8 cellular contexts compared by ENCODE assay signal in the genomic region with DNA sequence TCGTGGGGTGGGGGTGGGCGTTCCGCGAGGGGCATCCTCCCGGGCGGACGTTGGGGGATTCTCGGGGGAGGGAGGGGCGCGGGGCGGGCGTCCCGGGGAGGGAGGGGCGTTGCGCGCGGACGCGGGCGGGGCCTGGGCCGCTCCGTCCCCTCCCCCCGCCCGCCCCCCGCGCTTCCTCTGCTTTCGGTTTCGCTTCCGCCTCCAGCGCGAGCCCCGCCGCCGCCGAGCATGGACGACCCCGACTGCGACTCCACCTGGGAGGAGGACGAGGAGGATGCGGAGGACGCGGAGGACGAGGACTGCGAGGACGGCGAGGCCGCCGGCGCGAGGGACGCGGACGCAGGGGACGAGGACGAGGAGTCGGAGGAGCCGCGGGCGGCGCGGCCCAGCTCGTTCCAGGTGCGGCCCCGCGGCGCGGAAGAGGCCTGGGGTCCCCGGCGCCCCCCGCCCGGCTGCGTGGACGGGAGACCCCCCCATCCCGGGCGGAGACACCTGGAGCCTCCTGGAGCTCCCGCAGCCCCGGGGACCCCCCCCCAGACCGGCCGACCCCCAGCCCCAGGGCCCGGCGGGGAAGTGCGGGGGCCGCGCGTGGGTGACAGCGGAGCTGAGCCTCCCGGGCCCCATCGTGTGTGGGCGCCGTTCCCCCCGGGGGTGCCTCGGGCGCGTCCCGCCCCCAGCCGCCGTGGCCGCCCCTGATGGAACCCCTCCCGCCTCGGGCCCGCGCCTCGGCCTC. TPM values are rescaled to one million over a fixed set of nuclear protein-coding genes. Genes with fewer than 3 reads are reported as not detected.
DNase-seq lines count a peak whose midpoint lies in the region; ATAC-seq lines count a peak whose summit lies in the region.

A gene with protein sequence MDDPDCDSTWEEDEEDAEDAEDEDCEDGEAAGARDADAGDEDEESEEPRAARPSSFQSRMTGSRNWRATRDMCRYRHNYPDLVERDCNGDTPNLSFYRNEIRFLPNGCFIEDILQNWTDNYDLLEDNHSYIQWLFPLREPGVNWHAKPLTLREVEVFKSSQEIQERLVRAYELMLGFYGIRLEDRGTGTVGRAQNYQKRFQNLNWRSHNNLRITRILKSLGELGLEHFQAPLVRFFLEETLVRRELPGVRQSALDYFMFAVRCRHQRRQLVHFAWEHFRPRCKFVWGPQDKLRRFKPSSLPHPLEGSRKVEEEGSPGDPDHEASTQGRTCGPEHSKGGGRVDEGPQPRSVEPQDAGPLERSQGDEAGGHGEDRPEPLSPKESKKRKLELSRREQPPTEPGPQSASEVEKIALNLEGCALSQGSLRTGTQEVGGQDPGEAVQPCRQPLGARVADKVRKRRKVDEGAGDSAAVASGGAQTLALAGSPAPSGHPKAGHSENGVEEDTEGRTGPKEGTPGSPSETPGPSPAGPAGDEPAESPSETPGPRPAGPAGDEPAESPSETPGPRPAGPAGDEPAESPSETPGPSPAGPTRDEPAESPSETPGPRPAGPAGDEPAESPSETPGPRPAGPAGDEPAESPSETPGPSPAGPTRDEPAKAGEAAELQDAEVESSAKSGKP (plus strand): TSS at position 204 of the 733 bp plus-strand sequence. CDS start 25 bp downstream, at position 229.

- H3K4me1 ChIP-seq in CD8-positive, alpha-beta memory T cell (ENCODE audit: insufficient read depth, low read length), result peaks cover 39% of the 10 kb centered on the region
- peaks cover 16 to 17% of the 10 kb centered on the region in 2 donors for H3K4me1 ChIP-seq in mucosa of rectum (ENCODE audit: control insufficient read depth in 2 of 2, insufficient read depth in 2 of 2, low read length in 2 of 2)

- H3K27me3 ChIP-seq in CD8-positive, alpha-beta memory T cell (ENCODE audit: insufficient read depth, low read length, poor library complexity, severe bottlenecking), result no peaks in the 10 kb centered on the region
- no peaks in the 10 kb centered on the region for H3K27me3 ChIP-seq in mucosa of rectum (ENCODE audit: control insufficient read depth in 2 of 2, insufficient read depth in 2 of 2, low read length in 2 of 2)

- H3K36me3 Mint-ChIP-seq in CD8-positive, alpha-beta memory T cell, result peaks cover 4 to 59% (median 5%) of the 10 kb centered on the region in 3 donors

- ATAC-seq in GM21723 (IDR thresholded peaks at IDR 0.05; ENCODE audit: unreplicated experiment) (peak; percentile 50), HG02970 (IDR thresholded peaks at IDR 0.05; ENCODE audit: low FRiP score, unreplicated experiment) (no peak)

- H3K27ac Mint-ChIP-seq in CD8-positive, alpha-beta memory T cell, result peak within 1 kb of the TSS; percentile 89 to 98 (median 96)

- H3K27ac ChIP-seq in CD8-positive, alpha-beta memory T cell (ENCODE audit: low read depth, low read length), result peak within 1 kb of the TSS; percentile 57
- peak within 1 kb of the TSS; percentile 23 for H3K27ac ChIP-seq in epithelial cell of prostate
- peak within 1 kb of the TSS; percentile 55 to 80 for H3K27ac ChIP-seq in mucosa of rectum (ENCODE audit: low read depth in 2 of 2, low read length in 2 of 2)

- H3K36me3 ChIP-seq in CD8-positive, alpha-beta memory T cell (ENCODE audit: insufficient read depth, low read length), result peaks cover 14% of the 10 kb centered on the region
- H3K36me3 ChIP-seq in mucosa of rectum (ENCODE audit: control insufficient read depth in 2 of 2, insufficient read depth in 2 of 2, low read length in 2 of 2), result peaks cover 24 to 27% of the 10 kb centered on the region in 2 donors

- POLR2A ChIA-PET in CD8-positive, alpha-beta memory T cell (lab: Charles Lee), result interaction anchor here (0.8 to 2.6 kb wide), 6 partner anchors 10 to 162 kb away, joined by 3 to 46 read pairs (median 4); a partner anchor contains a TSS

- H3K4me3 ChIP-seq in CD8-positive, alpha-beta memory T cell (ENCODE audit: low read length), result peak within 1 kb of the TSS; percentile 74
- H3K4me3 ChIP-seq in mucosa of rectum (ENCODE audit: low read length in 2 of 2), result peak within 1 kb of the TSS; percentile 82 to 88

- H3K27me3 Mint-ChIP-seq in CD8-positive, alpha-beta memory T cell, result peaks cover 0 to 3% of the 10 kb centered on the region in 2 donors

- H3K9ac ChIP-seq in mucosa of rectum (ENCODE audit: low read depth in 1 of 2, low read length in 2 of 2), result peak within 1 kb of the TSS; percentile 60 to 95

- DNase-seq in CD8-positive, alpha-beta memory T cell, result peak; percentile 72 to 87 (median 75)
- DNase-seq in NOMO-1 (lab: John Stamatoyannopoulos, UW; ENCODE audit: unreplicated experiment in 2 of 2) (peak; percentile 52 to 54), activated T-cell treated with anti-CD3 and anti-CD28 coated beads for 4 hours (peak; percentile 64), epithelial cell of prostate (ENCODE audit: low read depth, low spot score) (no peak)
- peak; percentile 46 to 47 for DNase-seq in stimulated activated CD8-positive, alpha-beta memory T cell treated with anti-CD3 and anti-CD28 coated beads, Interleukin-7, amount 100 ng/mL, for 48 hours (ENCODE audit: extremely low read depth in 1 of 2, low read depth in 1 of 2)

- H3K9me3 Mint-ChIP-seq in CD8-positive, alpha-beta memory T cell, result no peaks in the 10 kb centered on the region

- CTCF ChIA-PET in CD8-positive, alpha-beta memory T cell (lab: Charles Lee), result interaction anchor here (1.5 to 2.6 kb wide), 2 partner anchors 10 to 137 kb away, joined by 4 to 14 read pairs; no protein-coding TSS in a partner anchor

- H3K9me3 ChIP-seq in CD8-positive, alpha-beta memory T cell (ENCODE audit: low read length), result no peaks in the 10 kb centered on the region
- no peaks in the 10 kb centered on the region for H3K9me3 ChIP-seq in mucosa of rectum (ENCODE audit: control insufficient read depth in 2 of 2, low read length in 2 of 2)

- peaks cover 22 to 38% (median 28%) of the 10 kb centered on the region in 3 donors for H3K4me1 Mint-ChIP-seq in CD8-positive, alpha-beta memory T cell

- peak within 1 kb of the TSS; percentile 87 to 98 (median 92) for H3K4me3 Mint-ChIP-seq in CD8-positive, alpha-beta memory T cell

RNA-seq across cellular contexts. Expression of the gene that starts here (rescaled TPM):
- total RNA-seq in CD8-positive, alpha-beta memory T cell, result 10 to 100 TPM; 45.7 to 47.9 TPM
- polyA plus RNA-seq in CD8-positive, alpha-beta memory T cell, result 64.2 TPM
